Comparison of ENCODE assay signal across 8 cellular contexts in genomic region chr12:49868952-49869815, GRCh38. TPM values are rescaled to one million over a fixed set of nuclear protein-coding genes. Genes with fewer than 3 reads are reported as not detected.
A peak's percentile ranks its signal among the peaks of the same experiment; 100 is the strongest.
DNase-seq lines count a peak whose midpoint lies in the region; ATAC-seq, FAIRE-seq and TF ChIP-seq lines count a peak whose summit lies in the region.

No MANE protein-coding gene starts in this region.

- peaks cover 2% of the 10 kb centered on the region for H3K4me1 Mint-ChIP-seq in activated T-cell treated with anti-CD3 and anti-CD28 coated beads, Interleukin-2, amount 50 U/mL, for 4 hours (ENCODE audit: low read depth)

- H3K4me3 ChIP-seq in adipocyte (ENCODE audit: low read length) (no peak overlapping the region), right atrium auricular region (no peak overlapping the region), sigmoid colon (no peak overlapping the region)

- H3K27ac ChIP-seq in right atrium auricular region = peak overlapping the region; percentile 77 to 82
- peak overlapping the region; percentile 49 to 62 (median 56) for H3K27ac ChIP-seq in sigmoid colon

- no peak for FAIRE-seq in D721Med (lab: Jason Lieb, UNC)

- peak overlapping the region; percentile 44 for H3K9ac ChIP-seq in adipocyte (ENCODE audit: low read length)

- intact Hi-C loops in sigmoid colon (cut with DNase I) = loop anchor here (5.0 to 10.0 kb wide), 3 partner anchors 78 to 206 kb away; no protein-coding TSS in a partner anchor

- no peaks in the 10 kb centered on the region for H3K9me3 Mint-ChIP-seq in activated T-cell treated with anti-CD3 and anti-CD28 coated beads, Interleukin-2, amount 50 U/mL, for 4 hours

- TF ChIP-seq POLR2A in sigmoid colon (IDR thresholded peaks at IDR 0.05) = no peak

- ATAC-seq in HG03159 (IDR thresholded peaks at IDR 0.05; ENCODE audit: unreplicated experiment) = no peak
- no peak for ATAC-seq in activated T-cell treated with anti-CD3 and anti-CD28 coated beads, Interleukin-2, amount 50 U/mL, for 4 hours

- WGBS in sigmoid colon, 2 donors = 49 to 55% methylated on average over 16 of the region's 16 CpGs

- TF ChIP-seq CTCF in right atrium auricular region (IDR thresholded peaks at IDR 0.05) (no peak), sigmoid colon (IDR thresholded peaks at IDR 0.05) (no peak), D721Med (IDR thresholded peaks at IDR 0.05; ENCODE audit: insufficient read depth, missing control alignments) (no peak)

- H3K36me3 ChIP-seq in adipocyte (ENCODE audit: control insufficient read depth, insufficient read depth, low read length, severe bottlenecking) (no peaks in the 10 kb centered on the region), right atrium auricular region (no peaks in the 10 kb centered on the region), sigmoid colon (no peaks in the 10 kb centered on the region)

- H3K4me1 ChIP-seq in adipocyte (ENCODE audit: control insufficient read depth, insufficient read depth, low read length) (peaks cover 47% of the 10 kb centered on the region), right atrium auricular region (peaks cover 7 to 53% of the 10 kb centered on the region in 2 donors), sigmoid colon (peaks cover 0 to 29% (median 27%) of the 10 kb centered on the region in 4 donors)

- H3K27me3 ChIP-seq in adipocyte (replicated peaks; ENCODE audit: control insufficient read depth, insufficient read depth, low read length) = peaks cover 18% of the 10 kb centered on the region
- no peaks in the 10 kb centered on the region for H3K27me3 ChIP-seq in right atrium auricular region
- H3K27me3 ChIP-seq in sigmoid colon = peaks cover 0 to 4% (median 0%) of the 10 kb centered on the region in 3 donors

- no peak overlapping the region for H3K4me3 Mint-ChIP-seq in activated T-cell treated with anti-CD3 and anti-CD28 coated beads, Interleukin-2, amount 50 U/mL, for 4 hours

- DNase-seq in Ammon's horn (ENCODE audit: low spot score) (peak; percentile 77), NCI-H1105 (lab: John Stamatoyannopoulos, UW) (peak; percentile 91), adipocyte (ENCODE audit: low read depth) (peak; percentile 97), right atrium auricular region (ENCODE audit: low spot score) (peak; percentile 98), sigmoid colon (peak; percentile 96), D721Med (ENCODE audit: insufficient read length, low spot score) (no peak)
- no peak for DNase-seq in activated T-cell treated with anti-CD3 and anti-CD28 coated beads, Interleukin-2, amount 50 U/mL, for 4 hours

- H3K9me3 ChIP-seq in adipocyte (ENCODE audit: control insufficient read depth, low read length) (no peaks in the 10 kb centered on the region), right atrium auricular region (no peaks in the 10 kb centered on the region), sigmoid colon (no peaks in the 10 kb centered on the region)

- peaks cover 4% of the 10 kb centered on the region for H3K27me3 Mint-ChIP-seq in activated T-cell treated with anti-CD3 and anti-CD28 coated beads, Interleukin-2, amount 50 U/mL, for 4 hours (ENCODE audit: low read depth)

- TF ChIP-seq EP300 in sigmoid colon (IDR thresholded peaks at IDR 0.05) = no peak

- H3K36me3 Mint-ChIP-seq in activated T-cell treated with anti-CD3 and anti-CD28 coated beads, Interleukin-2, amount 50 U/mL, for 4 hours (ENCODE audit: insufficient read depth) = no peaks in the 10 kb centered on the region

RNA-seq across cellular contexts. Expression of gene BCDIN3D, which starts 26.3 kb away (rescaled TPM):
- total RNA-seq in right atrium auricular region = 1 to 10 TPM; 1.8 to 2.0 TPM
- total RNA-seq in sigmoid colon = 1 to 10 TPM; 2.7 to 5.4 (median 3.9) TPM
- 1 to 10 TPM; 1.8 to 3.7 (median 2.1) TPM for polyA plus RNA-seq in sigmoid colon
- total RNA-seq in activated T-cell treated with anti-CD3 and anti-CD28 coated beads, Interleukin-2, amount 50 U/mL, for 4 hours = 1 to 10 TPM; 4.2 to 6.0 (median 4.3) TPM

RNA-seq across cellular contexts. Expression of gene FAIM2, which starts 34.5 kb away (rescaled TPM):
- 1 to 10 TPM; 4.6 to 9.8 TPM for total RNA-seq in right atrium auricular region
- 10 to 100 TPM in 1 of 4 donors, 1 to 10 TPM in 3; 5.8 to 12.8 (median 7.5) TPM for total RNA-seq in sigmoid colon
- polyA plus RNA-seq in sigmoid colon = 1 to 10 TPM in 2 of 3 donors, not detected in 1; 1.2 to 5.6 TPM
- total RNA-seq in activated T-cell treated with anti-CD3 and anti-CD28 coated beads, Interleukin-2, amount 50 U/mL, for 4 hours = under 1 TPM in 2 of 3 donors, not detected in 1; 0.16 to 0.54 TPM

RNA-seq across cellular contexts. Expression of gene NCKAP5L, which starts 41.0 kb away (rescaled TPM):
- 10 to 100 TPM; 18.6 to 18.7 TPM for total RNA-seq in right atrium auricular region
- total RNA-seq in sigmoid colon = 10 to 100 TPM in 3 of 4 donors, 1 to 10 TPM in 1; 10.0 to 23.3 (median 12.6) TPM
- 1 to 10 TPM in 2 of 3 donors, under 1 TPM in 1; 0.92 to 5.8 (median 2.4) TPM for polyA plus RNA-seq in sigmoid colon
- 1 to 10 TPM; 6.3 to 7.7 (median 6.8) TPM for total RNA-seq in activated T-cell treated with anti-CD3 and anti-CD28 coated beads, Interleukin-2, amount 50 U/mL, for 4 hours

Comparison
In these comparisons a context has a peak if more than half of its experiments do, and no peak if none do; other contexts are left out.
1. DNase-seq: peak in Ammon's horn (single experiment), NCI-H1105 (single experiment), adipocyte (single experiment), right atrium auricular region (single experiment) and sigmoid colon (single experiment); none in D721Med (single experiment) and activated T-cell treated with anti-CD3 and anti-CD28 coated beads, Interleukin-2, amount 50 U/mL, for 4 hours (single experiment).